7 cellular contexts compared by ENCODE assay signal in the genomic region with DNA sequence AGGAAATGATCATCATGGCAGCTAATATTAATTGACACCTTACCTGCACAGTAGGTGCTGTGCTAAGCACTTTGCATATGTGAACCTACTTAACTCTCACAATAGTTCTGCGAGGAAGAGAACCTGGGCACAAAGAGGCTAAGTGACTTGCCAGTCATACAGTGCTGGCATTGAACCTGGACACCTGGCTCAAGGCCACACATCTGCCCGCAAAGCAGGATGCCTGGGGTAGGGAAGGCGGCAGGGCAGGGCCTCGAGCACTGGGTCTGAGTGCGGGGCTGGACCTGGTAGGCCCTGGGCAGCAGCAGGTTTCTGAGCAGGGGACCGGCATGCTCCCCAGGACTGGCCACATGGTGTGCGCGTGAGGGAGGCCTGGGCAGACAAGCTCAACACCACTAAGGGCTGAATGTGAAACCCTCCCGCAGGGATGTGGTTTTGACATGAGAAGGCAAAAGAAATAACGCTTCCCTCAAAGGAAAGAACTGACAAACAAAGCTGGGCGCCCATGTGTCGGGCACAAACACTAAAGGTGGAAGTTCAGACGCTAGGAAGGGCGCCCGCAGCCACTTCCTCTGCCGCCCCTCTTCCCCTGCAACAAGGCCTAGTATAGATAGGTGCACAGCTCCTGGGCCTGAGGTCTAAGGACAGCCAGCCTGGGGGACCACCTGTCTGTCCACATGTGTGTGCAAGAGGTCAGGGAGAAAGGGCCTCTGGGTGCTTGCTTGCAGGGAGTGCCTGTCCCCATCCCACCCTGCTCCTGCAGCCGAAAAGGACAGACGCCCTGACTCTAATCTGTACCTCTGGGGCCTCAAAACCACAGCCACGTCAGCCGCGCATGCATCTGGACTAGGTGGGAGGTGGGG.
DNase-seq lines count a peak whose midpoint lies in the region; ATAC-seq, FAIRE-seq and TF ChIP-seq lines count a peak whose summit lies in the region.

No MANE protein-coding gene starts in this region.

- peak overlapping the region; percentile 29; the same call in 1 of the 2 replicates for H2BK12ac ChIP-seq in H1 (ENCODE audit: low read depth, low read length)

- no peak overlapping the region for H3K9ac ChIP-seq in H1 (replicated peaks in 1 of 4; ENCODE audit: extremely low read depth in 1 of 4, low read depth in 3 of 4, low read length in 3 of 4)

- CTCF ChIA-PET in H1 (lab: Charles Lee; ENCODE audit: partially characterized antibody) = interaction anchor here (0.7 to 4.5 kb wide), 14 partner anchors 9 to 408 kb away, joined by 3 to 57 read pairs (median 5); a partner anchor contains a TSS

- no peak for ATAC-seq in HG03045 (IDR thresholded peaks at IDR 0.05; ENCODE audit: unreplicated experiment)

- H3K4me3 Mint-ChIP-seq in IgD-negative memory B cell = peak overlapping the region; percentile 39 to 91 (median 82)

- no peak overlapping the region; the same call in 1 of the 2 replicates for H2AK5ac ChIP-seq in H1 (ENCODE audit: low read depth, low read length)

- H3K9me3 ChIP-seq in H1 (ENCODE audit: insufficient read depth in 2 of 2, low read depth in 1 of 2, low read length in 1 of 2) = no peaks in the 10 kb centered on the region

- H3K36me3 ChIP-seq in H1 (ENCODE audit: control insufficient read depth in 2 of 4, insufficient read depth in 4 of 4, low read length in 3 of 4) = no peaks in the 10 kb centered on the region

- no peak overlapping the region; the same call in 1 of the 2 replicates for H2BK5ac ChIP-seq in H1 (ENCODE audit: low read depth, low read length)

- no peak overlapping the region for H3K56ac ChIP-seq in H1 (replicated peaks; ENCODE audit: insufficient read length, low read depth, low read length)

- H4K8ac ChIP-seq in H1 (ENCODE audit: extremely low read depth, insufficient read depth, low read length) = no peak overlapping the region; the same call in 1 of the 2 replicates

- no peak overlapping the region for H3K4ac ChIP-seq in H1 (replicated peaks; ENCODE audit: insufficient read length, low read depth, low read length)

- H3K14ac ChIP-seq in H1 (ENCODE audit: insufficient read length) = no peak overlapping the region

- H3K18ac ChIP-seq in H1 (ENCODE audit: extremely low read depth, low read length) = peak overlapping the region; percentile 48

- DNase-seq in activated CD4-positive, alpha-beta T cell treated with anti-CD3 and anti-CD28 coated beads for 4 hours = peak; percentile 58 to 69
- DNase-seq in H1 (ENCODE audit: low read depth in 1 of 2, low spot score in 2 of 2) = no peak
- peak; percentile 79 for DNase-seq in stimulated activated CD4-positive, alpha-beta T cell treated with anti-CD3 and anti-CD28 coated beads, Interleukin-1b, Interleukin-23, amount 100 ng/mL, for 48 hours
- no peak for DNase-seq in NCI-H2196 (lab: John Stamatoyannopoulos, UW; ENCODE audit: unreplicated experiment)
- DNase-seq in cerebellar cortex (ENCODE audit: low spot score) = no peak

- peak overlapping the region; percentile 97 to 98 (median 98) for H3K27ac Mint-ChIP-seq in IgD-negative memory B cell

- no peaks in the 10 kb centered on the region for H3K79me1 ChIP-seq in H1 (ENCODE audit: low read depth, low read length)

- H4K20me1 ChIP-seq in H1 (replicated peaks in 1 of 2; ENCODE audit: control insufficient read depth in 1 of 2, insufficient read depth in 2 of 2, low read length in 2 of 2) = no peaks in the 10 kb centered on the region

- 89% methylated on average over 19 of the region's 21 CpGs; no CpG with 5 or more reads in 1 of the 2 experiments for WGBS in H1 (ENCODE audit: extremely low coverage in 1 of 2, insufficient coverage in 1 of 2, insufficient read length in 1 of 2, insufficient replicate concordance in 2 of 2, low coverage in 1 of 2, low lambda C conversion rate in 2 of 2, missing lambda C conversion rate in 1 of 2), 2 experiments

- TF ChIP-seq POLR2A in H1 (IDR thresholded peaks at IDR 0.05; ENCODE audit: control extremely low read depth in 1 of 2, low read depth in 2 of 2, low read length in 2 of 2) = no peak

- H2BK20ac ChIP-seq in H1 (ENCODE audit: low read length) = peak overlapping the region; percentile 93; the same call in 1 of the 2 replicates

- H4K91ac ChIP-seq in H1 (replicated peaks; ENCODE audit: insufficient read length, low read length) = peak overlapping the region; percentile 79

- no peak for TF ChIP-seq EP300 in H1 (IDR thresholded peaks at IDR 0.05; ENCODE audit: borderline replicate concordance in 1 of 2, low read depth in 2 of 2, low read length in 2 of 2)

- no peaks in the 10 kb centered on the region for H3K9me3 Mint-ChIP-seq in IgD-negative memory B cell

- no peak overlapping the region for H3K4me2 ChIP-seq in H1 (ENCODE audit: insufficient read depth in 1 of 2, low read depth in 2 of 2, low read length in 2 of 2)

- no peaks in the 10 kb centered on the region for H3K79me2 ChIP-seq in H1 (ENCODE audit: control insufficient read depth in 1 of 2, insufficient read depth in 2 of 2, low read length in 2 of 2)

- H2BK120ac ChIP-seq in H1 (replicated peaks; ENCODE audit: low read depth, low read length) = no peak overlapping the region

- no peak overlapping the region for H3K4me3 ChIP-seq in H1 (ENCODE audit: extremely low read depth in 1 of 4, insufficient read depth in 2 of 4, low read depth in 3 of 4, low read length in 4 of 4)

- no peak for FAIRE-seq in H1 (lab: Jason Lieb, UNC)

- H2AFZ ChIP-seq in H1 (ENCODE audit: low read length) = no peak overlapping the region

- no peaks in the 10 kb centered on the region; the same call in 1 of the 2 replicates for H3K23me2 ChIP-seq in H1 (ENCODE audit: low read depth, low read length)

- no peaks in the 10 kb centered on the region for H3K27me3 Mint-ChIP-seq in IgD-negative memory B cell

- H3K4me1 ChIP-seq in H1 (replicated peaks in 1 of 4; ENCODE audit: control insufficient read depth in 3 of 4, insufficient read depth in 4 of 4, low read length in 3 of 4) = peaks cover 0 to 23% (median 11%) of the 10 kb centered on the region in 4 experiments; a peak in 6 of 7 replicates

- H3K4me1 Mint-ChIP-seq in IgD-negative memory B cell = peaks cover 42 to 75% (median 72%) of the 10 kb centered on the region in 3 donors

- H3K27me3 ChIP-seq in H1 (replicated peaks in 1 of 4; ENCODE audit: control insufficient read depth in 3 of 4, extremely low read depth in 1 of 4, insufficient read depth in 3 of 4, low read length in 3 of 4) = no peaks in the 10 kb centered on the region

- POLR2A ChIA-PET in H1 (lab: Charles Lee; ENCODE audit: partially characterized antibody) = interaction anchor here (1.9 to 2.5 kb wide), 3 partner anchors 88 to 93 kb away, joined by 6 to 9 read pairs (median 8); a partner anchor contains a TSS

- H3K23ac ChIP-seq in H1 (ENCODE audit: insufficient read length) = no peak overlapping the region

- no peaks in the 10 kb centered on the region for H3K36me3 Mint-ChIP-seq in IgD-negative memory B cell

- H4K5ac ChIP-seq in H1 (ENCODE audit: insufficient read length, low read depth, low read length) = no peak overlapping the region

- TF ChIP-seq CTCF in H1 (IDR thresholded peaks at IDR 0.05; ENCODE audit: control extremely low read depth in 1 of 3, insufficient read depth in 1 of 3, low read depth in 1 of 3, low read length in 3 of 3) = no peak

- no peak for TF ChIP-seq RAD21 in H1 (IDR thresholded peaks at IDR 0.05 in 1 of 2, conservative IDR thresholded peaks at IDR 0.05 in 1 of 2; ENCODE audit: low read depth in 2 of 2, low read length in 2 of 2)

- H3K27ac ChIP-seq in H1 (ENCODE audit: low read depth, low read length) = no peak overlapping the region

- H2BK15ac ChIP-seq in H1 (ENCODE audit: low read length) = peak overlapping the region; percentile 88

TF ChIP-seq in H1, 55 proteins besides CTCF, POLR2A, EP300 and RAD21:
- no peak for TF ChIP-seq RNF2 (IDR thresholded peaks at IDR 0.05; ENCODE audit: borderline replicate concordance, low read depth, low read length, missing control alignments, poor library complexity, severe bottlenecking)
- no peak for TF ChIP-seq EZH2 (IDR thresholded peaks at IDR 0.05; ENCODE audit: low read depth, low read length, severe bottlenecking)
- TF ChIP-seq BRCA1 (IDR thresholded peaks at IDR 0.05; ENCODE audit: low read depth, low read length) = no peak
- no peak for TF ChIP-seq CHD1 (IDR thresholded peaks at IDR 0.05; ENCODE audit: low read depth, low read length)
- no peak for TF ChIP-seq PHF8 (conservative IDR thresholded peaks at IDR 0.05; ENCODE audit: low read depth, low read length)
- TF ChIP-seq KDM1A (IDR thresholded peaks at IDR 0.05; ENCODE audit: borderline replicate concordance, low read length) = no peak
- no peak for TF ChIP-seq NANOG (IDR thresholded peaks at IDR 0.05; ENCODE audit: insufficient read depth, low read depth, low read length, poor library complexity, severe bottlenecking)
- no peak for TF ChIP-seq CBX8 (IDR thresholded peaks at IDR 0.05; ENCODE audit: borderline replicate concordance, low read depth, low read length)
- no peak for TF ChIP-seq SP2 (IDR thresholded peaks at IDR 0.05; ENCODE audit: low read length)
- TF ChIP-seq CREB1 (IDR thresholded peaks at IDR 0.05) = no peak
- TF ChIP-seq RFX5 (IDR thresholded peaks at IDR 0.05; ENCODE audit: borderline replicate concordance, low read depth, low read length) = no peak
- TF ChIP-seq ZNF274 (IDR thresholded peaks at IDR 0.05; ENCODE audit: borderline replicate concordance, extremely low read depth, low read length) = no peak
- TF ChIP-seq ASH2L (IDR thresholded peaks at IDR 0.05; ENCODE audit: low read length) = no peak
- no peak for TF ChIP-seq JUN (IDR thresholded peaks at IDR 0.05; ENCODE audit: low read depth, low read length)
- TF ChIP-seq EGR1 (IDR thresholded peaks at IDR 0.05; ENCODE audit: borderline replicate concordance, low read depth, low read length) = no peak
TF ChIP-seq in H1: peak in this region for 0.

Comparison
In these comparisons a context has a peak if more than half of its experiments do, and no peak if none do; other contexts are left out.
1. DNase-seq: peak in activated CD4-positive, alpha-beta T cell treated with anti-CD3 and anti-CD28 coated beads for 4 hours (2 of 2) and stimulated activated CD4-positive, alpha-beta T cell treated with anti-CD3 and anti-CD28 coated beads, Interleukin-1b, Interleukin-23, amount 100 ng/mL, for 48 hours (single experiment); none in H1 (0 of 2), NCI-H2196 (single experiment) and cerebellar cortex (single experiment).